Comparison of ENCODE assay signal across 17 cellular contexts in genomic region chr4:35939746-35940145, GRCh38.
DNase-seq lines count a peak whose midpoint lies in the region; ATAC-seq, FAIRE-seq and TF ChIP-seq lines count a peak whose summit lies in the region.
"Had no signal": no experiment of that assay in that cellular context is flagged by ENCODE, and none has a peak within 500 bp of the region (broad histone marks: within the 10 kb centered on the region; RNA-seq: fewer than 3 reads in every experiment).

No MANE protein-coding gene starts in this region.

- TF ChIP-seq CTCF in bronchial epithelial cell (IDR thresholded peaks at IDR 0.05; ENCODE audit: insufficient read depth, low read length, severe bottlenecking): no peak
- TF ChIP-seq CTCF in heart right ventricle (IDR thresholded peaks at IDR 0.05): no peak

- H3K4me3 ChIP-seq in bronchial epithelial cell (ENCODE audit: low read depth, low read length) (no peak overlapping the region), heart right ventricle (no peak overlapping the region)
- H3K4me3 ChIP-seq: MG63, SJCRH30 had no signal

- DNase-seq in NCI-H1417 (lab: John Stamatoyannopoulos, UW): peak; percentile 38 to 81 (median 57)
- DNase-seq in NCI-H1417 treated with DMSO at 0.1 percent for 48 hours (lab: John Stamatoyannopoulos, UW): no peak
- peak; percentile 11 for DNase-seq in NCI-H345 (lab: John Stamatoyannopoulos, UW)
- DNase-seq in bronchial epithelial cell (ENCODE audit: low read depth): peak; percentile 6
- no peak for DNase-seq in stimulated activated CD4-positive, alpha-beta T cell treated with anti-CD3 and anti-CD28 coated beads, Interleukin-4, amount 100 ng/mL, for 24 hours
- no peak for DNase-seq in substantia nigra (lab: John Stamatoyannopoulos, UW)
- no peak for DNase-seq in heart right ventricle
- DNase-seq: Caco-2, MG63, SW 1271 had no signal

- H3K27me3 ChIP-seq in bronchial epithelial cell (ENCODE audit: control insufficient read depth, insufficient read depth, low read length) (no peaks in the 10 kb centered on the region), heart right ventricle (no peaks in the 10 kb centered on the region)
- H3K27me3 ChIP-seq: MG63, SJCRH30 had no signal

- H3K36me3 ChIP-seq in bronchial epithelial cell (ENCODE audit: control insufficient read depth, insufficient read depth, low read length) (no peaks in the 10 kb centered on the region), heart right ventricle (no peaks in the 10 kb centered on the region)
- H3K36me3 ChIP-seq: MG63, SJCRH30 had no signal

- no peaks in the 10 kb centered on the region for H3K9me3 ChIP-seq in heart right ventricle
- H3K9me3 ChIP-seq: Caco-2, MG63, SJCRH30 had no signal

- no peak for FAIRE-seq in bronchial epithelial cell (lab: Jason Lieb, UNC)
- FAIRE-seq: GM12891, H1, HepG2 had no signal

- ATAC-seq in GM19328 (IDR thresholded peaks at IDR 0.05; ENCODE audit: unreplicated experiment) (no peak), heart right ventricle (no peak)
- ATAC-seq: HepG2 had no signal

- 17 to 37% methylated on average over 1 of the region's 1 CpG for WGBS in heart right ventricle, 2 donors

- intact Hi-C loops in heart right ventricle (cut with DNase I): no loop called here

- H3K4me1 ChIP-seq in heart right ventricle: no peaks in the 10 kb centered on the region
- H3K4me1 ChIP-seq: Caco-2, SJCRH30 had no signal

- H3K27ac ChIP-seq in substantia nigra (ENCODE audit: low read depth, low read length, poor library complexity, severe bottlenecking) (no peak overlapping the region), heart right ventricle (no peak overlapping the region)
- H3K27ac ChIP-seq: C4-2B, RWPE1, SJCRH30 had no signal

Comparison
In these comparisons a context has a peak if more than half of its experiments do, and no peak if none do; other contexts are left out.
1. DNase-seq: peak in NCI-H1417 (3 of 3), NCI-H345 (single experiment) and bronchial epithelial cell (single experiment); none in NCI-H1417 treated with DMSO at 0.1 percent for 48 hours (single experiment), stimulated activated CD4-positive, alpha-beta T cell treated with anti-CD3 and anti-CD28 coated beads, Interleukin-4, amount 100 ng/mL, for 24 hours (single experiment), substantia nigra (0 of 49) and heart right ventricle (0 of 2).